13 cellular contexts compared by ENCODE assay signal in genomic region chr1:205610036-205610435, GRCh38. TPM values are rescaled to one million over a fixed set of nuclear protein-coding genes. Genes with fewer than 3 reads are reported as not detected.
A peak's percentile ranks its signal among the peaks of the same experiment; 100 is the strongest.
DNase-seq lines count a peak whose midpoint lies in the region; ATAC-seq, FAIRE-seq and TF ChIP-seq lines count a peak whose summit lies in the region.
"Had no signal": no experiment of that assay in that cellular context is flagged by ENCODE, and none has a peak within 500 bp of the region (broad histone marks: within the 10 kb centered on the region; RNA-seq: fewer than 3 reads in every experiment).

No MANE protein-coding gene starts in this region.

- H3K4me3 ChIP-seq in foreskin fibroblast (ENCODE audit: low read depth in 1 of 2, low read length in 2 of 2) (no peak overlapping the region), neural progenitor cell (no peak overlapping the region)
- H3K4me3 ChIP-seq: stomach had no signal

- H3K27ac ChIP-seq in neural progenitor cell: no peak overlapping the region

- peaks cover 23% of the 10 kb centered on the region for H3K36me3 ChIP-seq in neural progenitor cell

- H3F3A ChIP-seq in neural progenitor cell (ENCODE audit: low read depth): peaks cover 8% of the 10 kb centered on the region

- H3K79me2 ChIP-seq in neural progenitor cell (ENCODE audit: low read depth): peaks cover 58% of the 10 kb centered on the region

- no peaks in the 10 kb centered on the region for H3K27me3 ChIP-seq in neural progenitor cell
- H3K27me3 ChIP-seq: stomach had no signal

- H3K27ac Mint-ChIP-seq in activated CD8-positive, alpha-beta T cell treated with anti-CD3 and anti-CD28 coated beads for 36 hours: peak overlapping the region; percentile 25
- H3K27ac Mint-ChIP-seq in neural progenitor cell: no peak overlapping the region

- intact Hi-C loops in activated CD8-positive, alpha-beta T cell treated with anti-CD3 and anti-CD28 coated beads for 36 hours (cut with micrococcal nuclease): no loop called here

- no peaks in the 10 kb centered on the region for H3K9me3 Mint-ChIP-seq in activated CD8-positive, alpha-beta T cell treated with anti-CD3 and anti-CD28 coated beads for 36 hours
- no peaks in the 10 kb centered on the region for H3K9me3 Mint-ChIP-seq in neural progenitor cell

- no peak for TF ChIP-seq CTCF in activated CD8-positive, alpha-beta T cell treated with anti-CD3 and anti-CD28 coated beads for 36 hours (IDR thresholded peaks at IDR 0.05)
- TF ChIP-seq CTCF in foreskin fibroblast (IDR thresholded peaks at IDR 0.05; ENCODE audit: low read depth, low read length) (no peak), neural progenitor cell (IDR thresholded peaks at IDR 0.05) (no peak)

- no peaks in the 10 kb centered on the region for H3K27me3 Mint-ChIP-seq in activated CD8-positive, alpha-beta T cell treated with anti-CD3 and anti-CD28 coated beads for 36 hours
- no peaks in the 10 kb centered on the region for H3K27me3 Mint-ChIP-seq in neural progenitor cell (ENCODE audit: insufficient read depth, low read depth)

- peaks cover 58% of the 10 kb centered on the region for H4K20me1 ChIP-seq in neural progenitor cell (ENCODE audit: low read depth)

- H3K4me1 ChIP-seq in neural progenitor cell: no peaks in the 10 kb centered on the region

- no peak for DNase-seq in H54 (ENCODE audit: insufficient read length, low spot score)
- DNase-seq in activated CD8-positive, alpha-beta T cell treated with anti-CD3 and anti-CD28 coated beads for 36 hours: no peak
- DNase-seq in foreskin fibroblast: peak; percentile 32 to 58
- DNase-seq in stromal cell of bone marrow (ENCODE audit: low read depth): peak; percentile 38
- DNase-seq in NCI-H187 (lab: John Stamatoyannopoulos, UW): no peak
- no peak for DNase-seq in neural progenitor cell (ENCODE audit: low spot score)
- no peak for DNase-seq in COLO829 (ENCODE audit: low spot score)
- DNase-seq: central memory CD4-positive, alpha-beta T cell; DMS79; NCI-H69; SIG-M5; stomach had no signal

- POLR2A ChIA-PET in activated CD8-positive, alpha-beta T cell treated with anti-CD3 and anti-CD28 coated beads for 36 hours (lab: Charles Lee): interaction anchor here (1.7 to 2.0 kb wide), 2 partner anchors 12 to 18 kb away, joined by 6 read pairs; no protein-coding TSS in a partner anchor

- no peak for TF ChIP-seq POLR2A in H54 (IDR thresholded peaks at IDR 0.05; ENCODE audit: low read depth, low read length)

- no peak overlapping the region for H3K4me3 Mint-ChIP-seq in activated CD8-positive, alpha-beta T cell treated with anti-CD3 and anti-CD28 coated beads for 36 hours
- no peak overlapping the region for H3K4me3 Mint-ChIP-seq in neural progenitor cell

- no peak overlapping the region for H3K9ac ChIP-seq in neural progenitor cell

- H3K9me3 ChIP-seq in neural progenitor cell (ENCODE audit: low read depth): no peaks in the 10 kb centered on the region
- H3K9me3 ChIP-seq: stomach had no signal

- CTCF ChIA-PET in activated CD8-positive, alpha-beta T cell treated with anti-CD3 and anti-CD28 coated beads for 36 hours (lab: Charles Lee): interaction anchor here (1.5 to 2.2 kb wide), 2 partner anchors 23 to 49 kb away, joined by 5 to 8 read pairs; partner anchors contain the start of gene ELK4

- peaks cover 42% of the 10 kb centered on the region for H3K36me3 Mint-ChIP-seq in activated CD8-positive, alpha-beta T cell treated with anti-CD3 and anti-CD28 coated beads for 36 hours (ENCODE audit: low read depth)
- H3K36me3 Mint-ChIP-seq in neural progenitor cell: peaks cover 22% of the 10 kb centered on the region

- no peak overlapping the region for H3K4me2 ChIP-seq in neural progenitor cell

- FAIRE-seq in H54 (lab: Jason Lieb, UNC): peak; percentile 81
- FAIRE-seq: GM18507 had no signal

- H3K4me1 Mint-ChIP-seq in activated CD8-positive, alpha-beta T cell treated with anti-CD3 and anti-CD28 coated beads for 36 hours (ENCODE audit: low read depth): peaks cover 54% of the 10 kb centered on the region
- no peaks in the 10 kb centered on the region for H3K4me1 Mint-ChIP-seq in neural progenitor cell

- no peak for ATAC-seq in activated CD8-positive, alpha-beta T cell treated with anti-CD3 and anti-CD28 coated beads for 36 hours

- H2AFZ ChIP-seq in neural progenitor cell (replicated peaks): no peak overlapping the region

RNA-seq across cellular contexts. Expression of gene ELK4, which starts 21.8 kb away (rescaled TPM):
- 10 to 100 TPM; 61.5 to 62.1 TPM for total RNA-seq in activated CD8-positive, alpha-beta T cell treated with anti-CD3 and anti-CD28 coated beads for 36 hours
- 24.9 and 36.6 TPM in 2 replicates for total RNA-seq in neural progenitor cell (ENCODE audit: low replicate concordance)

Comparison
In these comparisons a context has a peak if more than half of its experiments do, and no peak if none do; other contexts are left out.
1. DNase-seq: peak in foreskin fibroblast (2 of 2) and stromal cell of bone marrow (single experiment); none in H54 (single experiment), activated CD8-positive, alpha-beta T cell treated with anti-CD3 and anti-CD28 coated beads for 36 hours (single experiment), NCI-H187 (0 of 2), neural progenitor cell (single experiment) and COLO829 (single experiment).